ENCODE assay signal across 1 cellular context in genomic region chr14:63745858-63746425, GRCh38.
TF ChIP-seq lines count a peak whose summit lies in the region.

No MANE protein-coding gene starts in this region.

TF ChIP-seq in GM12878, 131 proteins besides CTCF, POLR2A, EP300 and RAD21 (continued from another document and continues in another):
- no peak for TF ChIP-seq FOS (IDR thresholded peaks at IDR 0.05; ENCODE audit: borderline replicate concordance, extremely low read depth, insufficient read length)
- no peak for TF ChIP-seq BRCA1 (IDR thresholded peaks at IDR 0.05; ENCODE audit: low read depth, low read length)
- TF ChIP-seq KDM1A (IDR thresholded peaks at IDR 0.05; ENCODE audit: borderline replicate concordance), result no peak
- TF ChIP-seq TCF12 (IDR thresholded peaks at IDR 0.05; ENCODE audit: low read depth, low read length), result 0 out of 2 replicates have a peak, but pooled peaks have one; percentile 43
- no peak for TF ChIP-seq BMI1 (IDR thresholded peaks at IDR 0.05; ENCODE audit: borderline replicate concordance)
- no peak for TF ChIP-seq WRNIP1 (IDR thresholded peaks at IDR 0.05; ENCODE audit: borderline replicate concordance, low read depth, low read length)
- no peak for TF ChIP-seq KLF5 (IDR thresholded peaks at IDR 0.05; ENCODE audit: partially characterized antibody)
- TF ChIP-seq REST (IDR thresholded peaks at IDR 0.05; ENCODE audit: low read depth, low read length), result no peak
- no peak for TF ChIP-seq CBX3 (IDR thresholded peaks at IDR 0.05; ENCODE audit: borderline replicate concordance, low read depth)
- TF ChIP-seq NR2F1 (conservative IDR thresholded peaks at IDR 0.05), result peak; percentile 88
- TF ChIP-seq CREM (IDR thresholded peaks at IDR 0.05; ENCODE audit: low read depth), result peak; percentile 23; the same call in 1 of the 2 replicates
- TF ChIP-seq FOXM1 (IDR thresholded peaks at IDR 0.05; ENCODE audit: low read depth, low read length), result no peak
- TF ChIP-seq SKIL (IDR thresholded peaks at IDR 0.05; ENCODE audit: low read depth, poor library complexity, severe bottlenecking), result peak; percentile 72
- 0 out of 2 replicates have a peak, but pooled peaks have one; percentile 19 for TF ChIP-seq NBN (IDR thresholded peaks at IDR 0.05)
- TF ChIP-seq NFIC (IDR thresholded peaks at IDR 0.05; ENCODE audit: low read depth, low read length), result peak; percentile 70
- TF ChIP-seq, protein P1, sequence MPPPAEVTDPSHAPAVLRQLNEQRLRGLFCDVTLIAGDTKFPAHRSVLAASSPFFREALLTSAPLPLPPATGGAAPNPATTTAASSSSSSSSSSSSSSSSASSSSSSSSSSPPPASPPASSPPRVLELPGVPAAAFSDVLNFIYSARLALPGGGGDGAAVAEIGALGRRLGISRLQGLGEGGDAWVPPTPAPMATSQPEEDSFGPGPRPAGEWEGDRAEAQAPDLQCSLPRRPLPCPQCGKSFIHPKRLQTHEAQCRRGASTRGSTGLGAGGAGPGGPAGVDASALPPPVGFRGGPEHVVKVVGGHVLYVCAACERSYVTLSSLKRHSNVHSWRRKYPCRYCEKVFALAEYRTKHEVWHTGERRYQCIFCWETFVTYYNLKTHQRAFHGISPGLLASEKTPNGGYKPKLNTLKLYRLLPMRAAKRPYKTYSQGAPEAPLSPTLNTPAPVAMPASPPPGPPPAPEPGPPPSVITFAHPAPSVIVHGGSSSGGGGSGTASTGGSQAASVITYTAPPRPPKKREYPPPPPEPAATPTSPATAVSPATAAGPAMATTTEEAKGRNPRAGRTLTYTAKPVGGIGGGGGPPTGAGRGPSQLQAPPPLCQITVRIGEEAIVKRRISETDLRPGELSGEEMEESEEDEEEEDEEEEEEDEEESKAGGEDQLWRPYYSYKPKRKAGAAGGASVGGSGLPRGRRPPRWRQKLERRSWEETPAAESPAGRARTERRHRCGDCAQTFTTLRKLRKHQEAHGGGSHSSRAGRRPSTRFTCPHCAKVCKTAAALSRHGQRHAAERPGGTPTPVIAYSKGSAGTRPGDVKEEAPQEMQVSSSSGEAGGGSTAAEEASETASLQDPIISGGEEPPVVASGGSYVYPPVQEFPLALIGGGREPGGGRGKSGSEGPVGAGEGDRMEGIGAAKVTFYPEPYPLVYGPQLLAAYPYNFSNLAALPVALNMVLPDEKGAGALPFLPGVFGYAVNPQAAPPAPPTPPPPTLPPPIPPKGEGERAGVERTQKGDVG (CRISPR knock-in tag; IDR thresholded peaks at IDR 0.05), result no peak
- no peak for TF ChIP-seq CUX1 (IDR thresholded peaks at IDR 0.05; ENCODE audit: insufficient replicate concordance, low read depth, low read length)
- TF ChIP-seq RAD51 (IDR thresholded peaks at IDR 0.05), result peak; percentile 99
- TF ChIP-seq E2F8 (IDR thresholded peaks at IDR 0.05; ENCODE audit: low read depth, partially characterized antibody), result no peak
- no peak for TF ChIP-seq ELK1 (IDR thresholded peaks at IDR 0.05; ENCODE audit: low read depth, low read length)
- TF ChIP-seq ESRRA (IDR thresholded peaks at IDR 0.05; ENCODE audit: low read length), result no peak
- peak; percentile 82 for TF ChIP-seq MEF2B (IDR thresholded peaks at IDR 0.05; ENCODE audit: partially characterized antibody, poor library complexity, severe bottlenecking)
- TF ChIP-seq CBX5 (IDR thresholded peaks at IDR 0.05; ENCODE audit: low read depth), result no peak
- no peak for TF ChIP-seq MTA3 (IDR thresholded peaks at IDR 0.05; ENCODE audit: borderline replicate concordance, low read length)
- TF ChIP-seq, protein P2, sequence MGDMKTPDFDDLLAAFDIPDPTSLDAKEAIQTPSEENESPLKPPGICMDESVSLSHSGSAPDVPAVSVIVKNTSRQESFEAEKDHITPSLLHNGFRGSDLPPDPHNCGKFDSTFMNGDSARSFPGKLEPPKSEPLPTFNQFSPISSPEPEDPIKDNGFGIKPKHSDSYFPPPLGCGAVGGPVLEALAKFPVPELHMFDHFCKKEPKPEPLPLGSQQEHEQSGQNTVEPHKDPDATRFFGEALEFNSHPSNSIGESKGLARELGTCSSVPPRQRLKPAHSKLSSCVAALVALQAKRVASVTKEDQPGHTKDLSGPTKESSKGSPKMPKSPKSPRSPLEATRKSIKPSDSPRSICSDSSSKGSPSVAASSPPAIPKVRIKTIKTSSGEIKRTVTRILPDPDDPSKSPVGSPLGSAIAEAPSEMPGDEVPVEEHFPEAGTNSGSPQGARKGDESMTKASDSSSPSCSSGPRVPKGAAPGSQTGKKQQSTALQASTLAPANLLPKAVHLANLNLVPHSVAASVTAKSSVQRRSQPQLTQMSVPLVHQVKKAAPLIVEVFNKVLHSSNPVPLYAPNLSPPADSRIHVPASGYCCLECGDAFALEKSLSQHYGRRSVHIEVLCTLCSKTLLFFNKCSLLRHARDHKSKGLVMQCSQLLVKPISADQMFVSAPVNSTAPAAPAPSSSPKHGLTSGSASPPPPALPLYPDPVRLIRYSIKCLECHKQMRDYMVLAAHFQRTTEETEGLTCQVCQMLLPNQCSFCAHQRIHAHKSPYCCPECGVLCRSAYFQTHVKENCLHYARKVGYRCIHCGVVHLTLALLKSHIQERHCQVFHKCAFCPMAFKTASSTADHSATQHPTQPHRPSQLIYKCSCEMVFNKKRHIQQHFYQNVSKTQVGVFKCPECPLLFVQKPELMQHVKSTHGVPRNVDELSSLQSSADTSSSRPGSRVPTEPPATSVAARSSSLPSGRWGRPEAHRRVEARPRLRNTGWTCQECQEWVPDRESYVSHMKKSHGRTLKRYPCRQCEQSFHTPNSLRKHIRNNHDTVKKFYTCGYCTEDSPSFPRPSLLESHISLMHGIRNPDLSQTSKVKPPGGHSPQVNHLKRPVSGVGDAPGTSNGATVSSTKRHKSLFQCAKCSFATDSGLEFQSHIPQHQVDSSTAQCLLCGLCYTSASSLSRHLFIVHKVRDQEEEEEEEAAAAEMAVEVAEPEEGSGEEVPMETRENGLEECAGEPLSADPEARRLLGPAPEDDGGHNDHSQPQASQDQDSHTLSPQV (IDR thresholded peaks at IDR 0.05), result no peak
- TF ChIP-seq IRF4 (IDR thresholded peaks at IDR 0.05; ENCODE audit: low read depth, low read length), result no peak
- TF ChIP-seq NFXL1 (IDR thresholded peaks at IDR 0.05; ENCODE audit: borderline replicate concordance), result no peak
